15 cellular contexts compared by ENCODE assay signal in genomic region chr15:74579001-74579400, GRCh38. TPM values are rescaled to one million over a fixed set of nuclear protein-coding genes. Genes with fewer than 3 reads are reported as not detected.
A peak's percentile ranks its signal among the peaks of the same experiment; 100 is the strongest.
DNase-seq lines count a peak whose midpoint lies in the region; ATAC-seq and TF ChIP-seq lines count a peak whose summit lies in the region.
"Had no signal": no experiment of that assay in that cellular context is flagged by ENCODE, and none has a peak within 500 bp of the region (broad histone marks: within the 10 kb centered on the region; RNA-seq: fewer than 3 reads in every experiment).

No MANE protein-coding gene starts in this region.

- peak overlapping the region; percentile 79 for H3K27ac Mint-ChIP-seq in activated T-helper 1 cell treated with anti-CD3 and anti-CD28 coated beads, Interleukin-12 subunit alpha, Interleukin-12 subunit beta, Interleukin-2, Interleukin-4 antibody, amounts not matched to agents 30 ng/mL and 10 ng/mL and 1 ng/mL, durations not matched to agents 14 hours and 24 hours and 36 hours
- H3K27ac Mint-ChIP-seq in glutamatergic neuron (ENCODE audit: unreplicated experiment) (peak overlapping the region; percentile 3), chondrocyte (ENCODE audit: unreplicated experiment) (no peak overlapping the region)
- H3K27ac Mint-ChIP-seq: GM23338 had no signal

- ATAC-seq in HG02973 (IDR thresholded peaks at IDR 0.05; ENCODE audit: unreplicated experiment) = no peak
- ATAC-seq in GM18511 (IDR thresholded peaks at IDR 0.05; ENCODE audit: unreplicated experiment) = no peak
- ATAC-seq: A549, GM12878, GM23338 had no signal

- H3K27ac ChIP-seq in RWPE1 = 0 out of 2 replicates have a peak overlapping the region, but pooled peaks have one; percentile 2
- H3K27ac ChIP-seq: A549, C4-2B had no signal

- DNase-seq in RWPE1 (ENCODE audit: low spot score) (no peak), glutamatergic neuron (no peak), posterior vena cava (ENCODE audit: low spot score) (peak; percentile 52), chondrocyte (ENCODE audit: low spot score) (no peak)
- DNase-seq in activated T-helper 1 cell treated with anti-CD3 and anti-CD28 coated beads, Interleukin-12 subunit alpha, Interleukin-12 subunit beta, Interleukin-2, Interleukin-4 antibody, amounts not matched to agents 30 ng/mL and 10 ng/mL and 1 ng/mL, durations not matched to agents 14 hours and 24 hours and 36 hours (ENCODE audit: low spot score) = no peak
- DNase-seq: BE2C; CD4-positive, alpha-beta memory T cell; DMS79; H9 had no signal

- CTCF ChIA-PET in RWPE1 (lab: Yijun Ruan, JAX) = interaction anchor here (0.6 kb wide), 1 partner anchor 26 kb away, joined by 4 read pairs; no protein-coding TSS in a partner anchor

- H3K27me3 Mint-ChIP-seq in activated T-helper 1 cell treated with anti-CD3 and anti-CD28 coated beads, Interleukin-12 subunit alpha, Interleukin-12 subunit beta, Interleukin-2, Interleukin-4 antibody, amounts not matched to agents 30 ng/mL and 10 ng/mL and 1 ng/mL, durations not matched to agents 14 hours and 24 hours and 36 hours (ENCODE audit: insufficient read depth) = no peaks in the 10 kb centered on the region
- peaks cover 9% of the 10 kb centered on the region for H3K27me3 Mint-ChIP-seq in glutamatergic neuron (ENCODE audit: unreplicated experiment)
- no peaks in the 10 kb centered on the region for H3K27me3 Mint-ChIP-seq in chondrocyte (ENCODE audit: low read depth)
- H3K27me3 Mint-ChIP-seq: CD4-positive, alpha-beta memory T cell had no signal

- no peak overlapping the region for H3K4me3 Mint-ChIP-seq in activated T-helper 1 cell treated with anti-CD3 and anti-CD28 coated beads, Interleukin-12 subunit alpha, Interleukin-12 subunit beta, Interleukin-2, Interleukin-4 antibody, amounts not matched to agents 30 ng/mL and 10 ng/mL and 1 ng/mL, durations not matched to agents 14 hours and 24 hours and 36 hours
- peak overlapping the region; percentile 8 for H3K4me3 Mint-ChIP-seq in glutamatergic neuron (ENCODE audit: unreplicated experiment)
- H3K4me3 Mint-ChIP-seq in chondrocyte (ENCODE audit: unreplicated experiment) = no peak overlapping the region
- H3K4me3 Mint-ChIP-seq: GM23338, H9 had no signal

- intact Hi-C loops in activated T-helper 1 cell treated with anti-CD3 and anti-CD28 coated beads, Interleukin-12 subunit alpha, Interleukin-12 subunit beta, Interleukin-2, Interleukin-4 antibody, amounts not matched to agents 30 ng/mL and 10 ng/mL and 1 ng/mL, durations not matched to agents 14 hours and 24 hours and 36 hours (cut with micrococcal nuclease) = no loop called here
- intact Hi-C loops in posterior vena cava (cut with DNase I) = no loop called here

- peaks cover 38% of the 10 kb centered on the region for H3K36me3 Mint-ChIP-seq in activated T-helper 1 cell treated with anti-CD3 and anti-CD28 coated beads, Interleukin-12 subunit alpha, Interleukin-12 subunit beta, Interleukin-2, Interleukin-4 antibody, amounts not matched to agents 30 ng/mL and 10 ng/mL and 1 ng/mL, durations not matched to agents 14 hours and 24 hours and 36 hours (ENCODE audit: low read depth)
- H3K36me3 Mint-ChIP-seq in glutamatergic neuron (ENCODE audit: unreplicated experiment) (peaks cover 6% of the 10 kb centered on the region), chondrocyte (ENCODE audit: low read depth) (peaks cover 8% of the 10 kb centered on the region)

- POLR2A ChIA-PET in RWPE1 (lab: Yijun Ruan, JAX; ENCODE audit: low non-redundant PET) = interaction anchor here (1.0 kb wide), 1 partner anchor 10 kb away, joined by 4 read pairs; no protein-coding TSS in a partner anchor

- H3K4me1 Mint-ChIP-seq in activated T-helper 1 cell treated with anti-CD3 and anti-CD28 coated beads, Interleukin-12 subunit alpha, Interleukin-12 subunit beta, Interleukin-2, Interleukin-4 antibody, amounts not matched to agents 30 ng/mL and 10 ng/mL and 1 ng/mL, durations not matched to agents 14 hours and 24 hours and 36 hours (ENCODE audit: low read depth) = peaks cover 10% of the 10 kb centered on the region
- peaks cover 51% of the 10 kb centered on the region for H3K4me1 Mint-ChIP-seq in glutamatergic neuron (ENCODE audit: low read depth, unreplicated experiment)
- no peaks in the 10 kb centered on the region for H3K4me1 Mint-ChIP-seq in chondrocyte (ENCODE audit: low read depth)
- H3K4me1 Mint-ChIP-seq: H9 had no signal

- TF ChIP-seq CTCF in RWPE1 (conservative IDR thresholded peaks at IDR 0.05; ENCODE audit: low read depth) (no peak), glutamatergic neuron (IDR thresholded peaks at IDR 0.05; ENCODE audit: partially characterized antibody, unreplicated experiment) (no peak), chondrocyte (IDR thresholded peaks at IDR 0.05) (no peak)

- no peaks in the 10 kb centered on the region for H3K9me3 Mint-ChIP-seq in activated T-helper 1 cell treated with anti-CD3 and anti-CD28 coated beads, Interleukin-12 subunit alpha, Interleukin-12 subunit beta, Interleukin-2, Interleukin-4 antibody, amounts not matched to agents 30 ng/mL and 10 ng/mL and 1 ng/mL, durations not matched to agents 14 hours and 24 hours and 36 hours
- peaks cover 20% of the 10 kb centered on the region for H3K9me3 Mint-ChIP-seq in glutamatergic neuron (ENCODE audit: unreplicated experiment)
- no peaks in the 10 kb centered on the region for H3K9me3 Mint-ChIP-seq in chondrocyte (ENCODE audit: low read depth)
- H3K9me3 Mint-ChIP-seq: CD4-positive, alpha-beta memory T cell; GM23338; H9 had no signal

RNA-seq across cellular contexts. Expression of gene CLK3, which starts 36.6 kb away (rescaled TPM):
- 103 and 107 TPM in 2 replicates for total RNA-seq in activated T-helper 1 cell treated with anti-CD3 and anti-CD28 coated beads, Interleukin-12 subunit alpha, Interleukin-12 subunit beta, Interleukin-2, Interleukin-4 antibody, amounts not matched to agents 30 ng/mL and 10 ng/mL and 1 ng/mL, durations not matched to agents 14 hours and 24 hours and 36 hours
- total RNA-seq in glutamatergic neuron (ENCODE audit: unreplicated experiment) (99.7 TPM), posterior vena cava (10 to 100 TPM; 37.7 to 42.3 TPM), chondrocyte (43.0 to 48.6 TPM (median 44.5 TPM) in 3 replicates)

RNA-seq across cellular contexts. Expression of gene ARID3B, which starts 38.0 kb away (rescaled TPM):
- total RNA-seq in activated T-helper 1 cell treated with anti-CD3 and anti-CD28 coated beads, Interleukin-12 subunit alpha, Interleukin-12 subunit beta, Interleukin-2, Interleukin-4 antibody, amounts not matched to agents 30 ng/mL and 10 ng/mL and 1 ng/mL, durations not matched to agents 14 hours and 24 hours and 36 hours = 48.8 and 53.6 TPM in 2 replicates
- total RNA-seq in glutamatergic neuron (ENCODE audit: unreplicated experiment) (154 TPM), posterior vena cava (1 to 10 TPM; 4.2 to 4.9 TPM), chondrocyte (1.8 to 2.6 TPM (median 2.5 TPM) in 3 replicates)
